Comparison of ENCODE assay signal across 22 cellular contexts in genomic region chr2:171564463-171564862, GRCh38. TPM values are rescaled to one million over a fixed set of nuclear protein-coding genes. Genes with fewer than 3 reads are reported as not detected.
A peak's percentile ranks its signal among the peaks of the same experiment; 100 is the strongest.
DNase-seq lines count a peak whose midpoint lies in the region; ATAC-seq, FAIRE-seq and TF ChIP-seq lines count a peak whose summit lies in the region.
"Had no signal": no experiment of that assay in that cellular context is flagged by ENCODE, and none has a peak within 500 bp of the region (broad histone marks: within the 10 kb centered on the region; RNA-seq: fewer than 3 reads in every experiment).

No MANE protein-coding gene starts in this region.

- CTCF ChIA-PET in PC-9 (lab: Charles Lee), result interaction anchor here (0.6 kb wide), 1 partner anchor 128 kb away, joined by 3 read pairs; no protein-coding TSS in a partner anchor

- H3F3A ChIP-seq in PC-9 (ENCODE audit: insufficient read depth, low read depth), result peaks cover 4% of the 10 kb centered on the region; the same call in 1 of the 2 replicates

- 68% methylated on average over 5 of the region's 5 CpGs for WGBS in esophagus muscularis mucosa
- WGBS in pancreas, 2 donors, result 22 to 30% methylated on average over 5 of the region's 5 CpGs

- H3K27me3 ChIP-seq in PC-9 (ENCODE audit: insufficient read depth, low read depth) (no peaks in the 10 kb centered on the region), esophagus muscularis mucosa (no peaks in the 10 kb centered on the region), pancreas (no peaks in the 10 kb centered on the region)

- no peak for TF ChIP-seq EP300 in esophagus muscularis mucosa (IDR thresholded peaks at IDR 0.05)

- BruUV-seq in PC-9 (replicated peaks; lab: Mats Ljungman, UMichigan), result no TSS peak

- no peak overlapping the region for H3K4me3 ChIP-seq in PC-9
- H3K4me3 ChIP-seq in esophagus muscularis mucosa, result no peak overlapping the region
- H3K4me3 ChIP-seq in pancreas, result no peak overlapping the region
- H3K4me3 ChIP-seq: HAP-1, SJCRH30 had no signal

- 0 out of 2 replicates have a peak overlapping the region, but pooled peaks have one; percentile 7 for H3K4me2 ChIP-seq in PC-9

- H3K27ac ChIP-seq in PC-9 (no peak overlapping the region), esophagus muscularis mucosa (replicated peaks in 1 of 4) (no peak overlapping the region), pancreas (no peak overlapping the region)
- H3K27ac ChIP-seq: HL-60, RWPE1, SJCRH30 had no signal

- intact Hi-C loops in PC-9 (cut with micrococcal nuclease; ENCODE audit: unreplicated experiment) (no loop called here), esophagus muscularis mucosa (cut with DNase I) (no loop called here), pancreas (cut with DNase I) (no loop called here)

- no peaks in the 10 kb centered on the region for H3K79me2 ChIP-seq in PC-9 (ENCODE audit: low read depth)

- no peak for TF ChIP-seq POLR2A in esophagus muscularis mucosa (IDR thresholded peaks at IDR 0.05; ENCODE audit: low read depth)

- TF ChIP-seq CTCF in PC-9 (conservative IDR thresholded peaks at IDR 0.05) (no peak), esophagus muscularis mucosa (IDR thresholded peaks at IDR 0.05) (no peak), pancreas (IDR thresholded peaks at IDR 0.05) (no peak), omental fat pad (IDR thresholded peaks at IDR 0.05) (no peak)

- ATAC-seq in pancreas, result peak in 3 of 4 donors; percentile 64 to 90 (median 81)
- ATAC-seq in GM19452 (IDR thresholded peaks at IDR 0.05; ENCODE audit: unreplicated experiment), result no peak
- ATAC-seq in omental fat pad (ENCODE audit: low FRiP score), result no peak

- H4K20me1 ChIP-seq in PC-9 (ENCODE audit: insufficient read depth), result no peaks in the 10 kb centered on the region

- FAIRE-seq in pancreas (lab: Jason Lieb, UNC), result no peak

- H3K9me3 ChIP-seq in PC-9 (ENCODE audit: insufficient read depth, low read depth) (no peaks in the 10 kb centered on the region), esophagus muscularis mucosa (no peaks in the 10 kb centered on the region), pancreas (no peaks in the 10 kb centered on the region)
- H3K9me3 ChIP-seq: HAP-1, SJCRH30 had no signal

- H3K9me2 ChIP-seq in PC-9 (ENCODE audit: insufficient read depth), result no peaks in the 10 kb centered on the region

- POLR2A ChIA-PET in PC-9 (lab: Charles Lee; ENCODE audit: unreplicated experiment), result no interaction called here

- H2AFZ ChIP-seq in PC-9, result no peak overlapping the region

- DNase-seq in EH (ENCODE audit: low read depth) (peak; percentile 32), PC-9 (peak in 1 of 2 experiments; percentile 79), esophagus muscularis mucosa (ENCODE audit: extremely low spot score) (peak; percentile 72), pancreas (no peak), omental fat pad (ENCODE audit: low spot score) (no peak)
- DNase-seq in effector CD4-positive, alpha-beta T cell, result no peak
- DNase-seq: ACHN, AML-193, DMS79, Karpas-422, MM.1S, NCI-H1092, NCI-H146, NCI-H2029 treated with DMSO at 0.1 percent for 48 hours, NCI-H2171, NCI-H69, SJCRH30 had no signal

- H3K36me3 ChIP-seq in PC-9 (ENCODE audit: low read depth) (no peaks in the 10 kb centered on the region), esophagus muscularis mucosa (no peaks in the 10 kb centered on the region), pancreas (no peaks in the 10 kb centered on the region)
- H3K36me3 ChIP-seq: HAP-1, SJCRH30 had no signal

- H3K4me1 ChIP-seq in PC-9 (replicated peaks; ENCODE audit: insufficient read depth) (peaks cover 10% of the 10 kb centered on the region), esophagus muscularis mucosa (no peaks in the 10 kb centered on the region), pancreas (peaks cover 0 to 5% (median 3%) of the 10 kb centered on the region in 3 donors)
- H3K4me1 ChIP-seq: HAP-1, SJCRH30 had no signal

RNA-seq across cellular contexts. Expression of gene CYBRD1, which starts 42.2 kb away (rescaled TPM):
- 125 and 132 TPM in 2 replicates for total RNA-seq in PC-9 (2021)
- 100 to 1,000 TPM; 133 to 281 (median 197) TPM for total RNA-seq in esophagus muscularis mucosa
- 10 to 100 TPM in 3 of 6 donors, 1 to 10 TPM in 3; 4.4 to 29.3 (median 13.0) TPM for total RNA-seq in pancreas
- 1 to 10 TPM; 7.2 to 8.2 TPM for polyA plus RNA-seq in pancreas
- total RNA-seq in omental fat pad, result 100 to 1,000 TPM; 296 to 494 (median 360) TPM
- total RNA-seq: OCI-LY7 had no signal

Comparison
In these comparisons a context has a peak if more than half of its experiments do, and no peak if none do; other contexts are left out.
1. DNase-seq: peak in EH (single experiment) and esophagus muscularis mucosa (single experiment); none in pancreas (0 of 6), effector CD4-positive, alpha-beta T cell (single experiment) and omental fat pad (single experiment).
2. ATAC-seq: peak in pancreas (3 of 4); none in GM19452 (single experiment) and omental fat pad (single experiment).